In genomic region chr17:5619088-5619740, GRCh38 we compare ENCODE assay signal across 16 cellular contexts. TPM values are rescaled to one million over a fixed set of nuclear protein-coding genes. Genes with fewer than 3 reads are reported as not detected.
DNase-seq lines count a peak whose midpoint lies in the region; ATAC-seq, FAIRE-seq and TF ChIP-seq lines count a peak whose summit lies in the region.
"Had no signal": no experiment of that assay in that cellular context is flagged by ENCODE, and none has a peak within 500 bp of the region (broad histone marks: within the 10 kb centered on the region; RNA-seq: fewer than 3 reads in every experiment).

No MANE protein-coding gene starts in this region.

- H3K4me3 ChIP-seq in K562 (peak overlapping the region; percentile 60), Karpas-422 (ENCODE audit: low read length) (no peak overlapping the region)
- H3K4me3 ChIP-seq: heart left ventricle, tibial artery had no signal

- H3K4me2 ChIP-seq in K562 (ENCODE audit: insufficient read depth, low read length) (peak overlapping the region; percentile 90), Karpas-422 (ENCODE audit: low read depth, low read length, poor library complexity, severe bottlenecking) (no peak overlapping the region)

- POLR2A ChIA-PET in K562 (lab: Yijun Ruan, JAX), result interaction anchor here (0.6 to 6.3 kb wide), 6 partner anchors 8 to 1179 kb away, joined by 3 to 33 read pairs (median 3); no protein-coding TSS in a partner anchor

- BruUV-seq in K562 (replicated peaks; lab: Mats Ljungman, UMichigan), result no TSS peak
- no TSS peak for BruUV-seq in Calu3 (replicated peaks; lab: Mats Ljungman, UMichigan)

- peaks cover 55% of the 10 kb centered on the region for H3K79me2 ChIP-seq in K562 (ENCODE audit: control insufficient read depth, insufficient read depth, low read length)
- H3K79me2 ChIP-seq in Karpas-422 (ENCODE audit: low read length), result no peaks in the 10 kb centered on the region

- peaks cover 66% of the 10 kb centered on the region for H3K27me3 Mint-ChIP-seq in Calu3 (ENCODE audit: unreplicated experiment)

- H3K36me3 Mint-ChIP-seq in Calu3 (ENCODE audit: insufficient read depth, unreplicated experiment), result no peaks in the 10 kb centered on the region

- WGBS in K562 (ENCODE audit: insufficient coverage, low coverage, missing lambda C conversion rate), result 11% methylated on average over 17 of the region's 20 CpGs

- intact Hi-C loops in K562 (cut with micrococcal nuclease) (no loop called here), Calu3 (cut with micrococcal nuclease; ENCODE audit: unreplicated experiment) (no loop called here)

- TF ChIP-seq POLR2A in GM19099 (IDR thresholded peaks at IDR 0.05; ENCODE audit: extremely low read depth, insufficient read length, low read depth), result peak; percentile 25
- TF ChIP-seq POLR2A in K562 (conservative IDR thresholded peaks at IDR 0.05), result peak; percentile 99

- in situ Hi-C loops in K562 (cut with MboI), result no loop called here

- peak; percentile 22 to 32 for DNase-seq in activated T-cell treated with anti-CD3 and anti-CD28 coated beads, Interleukin-2, amount 50 U/mL, for 48 hours
- DNase-seq in activated T-cell treated with anti-CD3 and anti-CD28 coated beads for 4 hours (no peak), NCI-H2227 (lab: John Stamatoyannopoulos, UW; ENCODE audit: unreplicated experiment) (peak; percentile 80), K562 (ENCODE audit: extremely low read depth in 1 of 4, low spot score in 3 of 4) (peak; percentile 66 to 83 (median 74)), Calu3 (no peak), NCI-H2081 (lab: John Stamatoyannopoulos, UW) (no peak), Karpas-422 (no peak)
- DNase-seq: activated CD4-positive, alpha-beta T cell treated with anti-CD3 and anti-CD28 coated beads for 1 hour; activated naive CD4-positive, alpha-beta T cell treated with anti-CD3 and anti-CD28 coated beads, Interleukin-2, amount 50 U/mL, for 16 hours; heart left ventricle; NCI-H226; right cardiac atrium; tibial artery had no signal

- H3K27ac ChIP-seq in K562 (ENCODE audit: extremely low read depth, low read depth, low read length) (peak overlapping the region; percentile 87), Karpas-422 (ENCODE audit: low read length) (no peak overlapping the region)
- H3K27ac ChIP-seq: heart left ventricle, tibial artery had no signal

- H4K20me1 ChIP-seq in K562 (replicated peaks; ENCODE audit: control insufficient read depth, insufficient read depth, low read length) (peaks cover 23% of the 10 kb centered on the region), Karpas-422 (ENCODE audit: insufficient read depth, low read depth, low read length) (no peaks in the 10 kb centered on the region)

- no peak for TF ChIP-seq RAD21 in K562 (CRISPR knock-in tag; conservative IDR thresholded peaks at IDR 0.05 in 1 of 2, IDR thresholded peaks at IDR 0.05 in 1 of 2)

- CTCF ChIA-PET in K562 (lab: Yijun Ruan, JAX; ENCODE audit: low intra/inter-chr PET ratio) (no interaction called here), Calu3 (lab: Charles Lee) (no interaction called here)

- peak overlapping the region; percentile 99 for H2AFZ ChIP-seq in K562 (ENCODE audit: low read depth, low read length)
- no peak overlapping the region for H2AFZ ChIP-seq in Karpas-422 (ENCODE audit: low read length)

- no peak overlapping the region for H3K4me3 Mint-ChIP-seq in Calu3 (ENCODE audit: low read depth, unreplicated experiment)
- H3K4me3 Mint-ChIP-seq: nephron had no signal

- H3K27ac Mint-ChIP-seq in Calu3 (ENCODE audit: unreplicated experiment), result no peak overlapping the region
- H3K27ac Mint-ChIP-seq: nephron had no signal

- peak overlapping the region; percentile 91 for H3K9ac ChIP-seq in K562 (ENCODE audit: insufficient read depth in 1 of 2, low read depth in 2 of 2, low read length in 2 of 2)
- H3K9ac ChIP-seq in Karpas-422 (ENCODE audit: low read length), result no peak overlapping the region

- H3K9me2 ChIP-seq in Karpas-422 (replicated peaks; ENCODE audit: insufficient read depth, low read length), result no peaks in the 10 kb centered on the region

- no peak for TF ChIP-seq CTCF in K562 (IDR thresholded peaks at IDR 0.05 in 2 of 3, conservative IDR thresholded peaks at IDR 0.05 in 1 of 3; ENCODE audit: insufficient read depth in 2 of 3, low read depth in 1 of 3, low read length in 3 of 3)
- no peak for TF ChIP-seq CTCF in Calu3 (IDR thresholded peaks at IDR 0.05; ENCODE audit: unreplicated experiment)

- peak; percentile 83 for ATAC-seq in K562
- ATAC-seq: heart left ventricle, right cardiac atrium had no signal

- H3K36me3 ChIP-seq in K562 (ENCODE audit: control insufficient read depth, insufficient read depth, low read length) (peaks cover 37% of the 10 kb centered on the region), Karpas-422 (ENCODE audit: insufficient read depth, low read length) (no peaks in the 10 kb centered on the region)
- H3K36me3 ChIP-seq: heart left ventricle, tibial artery had no signal

- H3K27me3 ChIP-seq in K562 (ENCODE audit: control insufficient read depth in 2 of 2, insufficient read depth in 2 of 2, low read length in 2 of 2) (no peaks in the 10 kb centered on the region), Karpas-422 (ENCODE audit: low read length) (no peaks in the 10 kb centered on the region)

- H3K4me1 Mint-ChIP-seq in Calu3 (ENCODE audit: low read depth, unreplicated experiment), result no peaks in the 10 kb centered on the region
- H3K4me1 Mint-ChIP-seq: nephron had no signal

- no peak for TF ChIP-seq EP300 in K562 (IDR thresholded peaks at IDR 0.05; ENCODE audit: low read length)

- H3K9me1 ChIP-seq in K562 (ENCODE audit: control insufficient read depth, insufficient read depth, low read length), result peaks cover under 1% of the 10 kb centered on the region

- FAIRE-seq in K562 (lab: Jason Lieb, UNC), result peak; percentile 95
- FAIRE-seq: endothelial cell of umbilical vein had no signal

- H3K9me3 ChIP-seq in K562 (replicated peaks; ENCODE audit: control insufficient read depth, insufficient read depth, low read depth, low read length), result no peaks in the 10 kb centered on the region
- H3K9me3 ChIP-seq in Karpas-422 (ENCODE audit: low read length), result no peaks in the 10 kb centered on the region
- H3K9me3 ChIP-seq: heart left ventricle, tibial artery had no signal

- no peaks in the 10 kb centered on the region for H3K9me3 Mint-ChIP-seq in Calu3 (ENCODE audit: low read depth, unreplicated experiment)
- H3K9me3 Mint-ChIP-seq: nephron had no signal

- peaks cover 3 to 10% of the 10 kb centered on the region in 2 experiments; a peak in 3 of 5 replicates for H3K4me1 ChIP-seq in K562 (replicated peaks in 1 of 2; ENCODE audit: control insufficient read depth in 2 of 2, insufficient read depth in 2 of 2, low read length in 2 of 2)
- H3K4me1 ChIP-seq in Karpas-422 (ENCODE audit: low read length), result no peaks in the 10 kb centered on the region
- H3K4me1 ChIP-seq: heart left ventricle, tibial artery had no signal

TF ChIP-seq in K562, 482 proteins besides CTCF, POLR2A, EP300 and RAD21 (continues in another document):
- TF ChIP-seq TAF7 (tag; IDR thresholded peaks at IDR 0.05) (peak; percentile 89; the same call in 1 of the 2 replicates), CHCHD3 (CRISPR knock-in tag; IDR thresholded peaks at IDR 0.05) (no peak), TEAD4 (IDR thresholded peaks at IDR 0.05; ENCODE audit: low read length) (0 out of 2 replicates have a peak, but pooled peaks have one; percentile 27), TEAD4 (CRISPR knock-in tag; IDR thresholded peaks at IDR 0.05; ENCODE audit: borderline replicate concordance) (no peak), ZBTB2 (IDR thresholded peaks at IDR 0.05) (no peak), FOXA1 (IDR thresholded peaks at IDR 0.05; ENCODE audit: borderline replicate concordance) (no peak), ZNF124 (CRISPR knock-in tag; IDR thresholded peaks at IDR 0.05) (no peak), ZKSCAN8 (CRISPR knock-in tag; IDR thresholded peaks at IDR 0.05) (no peak), IRF1 (CRISPR knock-in tag; IDR thresholded peaks at IDR 0.05; ENCODE audit: borderline replicate concordance) (no peak)

RNA-seq across cellular contexts. Expression of gene NLRP1, which starts 34.9 kb away (rescaled TPM):
- 185 and 304 TPM in 2 replicates for total RNA-seq in K562 (2011; cell fraction: chromatin; rRNA removed; ENCODE audit: low replicate concordance)
- total RNA-seq in K562 (2011; cell fraction: nucleolus; rRNA removed), result 150 and 159 TPM in 2 replicates
- total RNA-seq in K562 (2011; cell fraction: nucleoplasm; rRNA removed), result 157 TPM in 2 replicates
- total RNA-seq in K562 (2014; rRNA removed) (27.7 and 37.8 TPM in 2 replicates), K562 (2014; rRNA removed; fragmentation: Illumina TruSeq; extraction: Trizol) (14.9 and 18.8 TPM in 2 replicates), K562 (2015; rRNA removed; fragmentation: Illumina TruSeq; extraction: Trizol) (17.2 and 19.3 TPM in 2 replicates), K562 (2021) (36.7 and 47.4 TPM in 2 replicates), Calu3 (2022) (0.57 and 1.2 TPM in 2 replicates)
- polyA plus RNA-seq in K562 (2011; rRNA removed) (44.6 and 47.1 TPM in 2 replicates), K562 (2014; fragmentation: Illumina TruSeq; extraction: Trizol) (51.1 and 53.9 TPM in 2 replicates), K562 (2014; fragmentation: Nextera tagmentation; extraction: Ambion mirVana) (1 to 10 TPM; 4.0 to 4.1 TPM), K562 (2014; rRNA removed) (61.0 and 69.4 TPM in 2 replicates)
- polyA plus RNA-seq in K562 (2011; cell fraction: cytosol; rRNA removed), result 32.2 and 35.4 TPM in 2 replicates
- polyA plus RNA-seq in K562 (2011; cell fraction: nucleus; rRNA removed), result 282 and 529 TPM in 2 replicates
- 26.6 and 58.6 TPM in 2 replicates for polyA plus RNA-seq in K562 (2012)
- 13.3 and 17.5 TPM in 2 replicates for polyA minus RNA-seq in K562 (2011; rRNA and poly(A)+ RNA removed)
- polyA minus RNA-seq in K562 (2011; cell fraction: cytosol; rRNA and poly(A)+ RNA removed), result 12.6 and 12.8 TPM in 2 replicates
- polyA minus RNA-seq in K562 (2011; cell fraction: nucleus; rRNA and poly(A)+ RNA removed), result 47.7 and 52.1 TPM in 2 replicates
- total RNA-seq in Karpas-422 (2014; rRNA removed; shearing (Covaris generic); ENCODE audit: low replicate concordance), result 1.2 and 1.5 TPM in 2 replicates

Comparison
In these comparisons a context has a peak if more than half of its experiments do, and no peak if none do; other contexts are left out.
1. DNase-seq: peak in activated T-cell treated with anti-CD3 and anti-CD28 coated beads, Interleukin-2, amount 50 U/mL, for 48 hours (2 of 2), NCI-H2227 (single experiment) and K562 (4 of 4); none in activated T-cell treated with anti-CD3 and anti-CD28 coated beads for 4 hours (single experiment), Calu3 (single experiment), NCI-H2081 (0 of 2) and Karpas-422 (single experiment).